In genomic region chr11:120722539-120722938, GRCh38 we compare ENCODE assay signal across 27 cellular contexts.
"Had no signal": no experiment of that assay in that cellular context is flagged by ENCODE, and none has a peak within 500 bp of the region (broad histone marks: within the 10 kb centered on the region; RNA-seq: fewer than 3 reads in every experiment).

No MANE protein-coding gene starts in this region.

- H3K9ac ChIP-seq: KMS-11 had no signal

- ATAC-seq: activated CD8-positive, alpha-beta memory T cell treated with anti-CD3 and anti-CD28 coated beads, Interleukin-2, amount 10 ng/mL, durations not matched to agents 7 days and 5 days; activated naive CD4-positive, alpha-beta T cell treated with anti-CD3 and anti-CD28 coated beads, Interleukin-2, amount 50 U/mL, for 72 hours; activated naive CD8-positive, alpha-beta T cell treated with anti-CD3 and anti-CD28 coated beads, Interleukin-2, amount 50 U/mL, for 24 hours; body of pancreas; PC-3 had no signal

- H3K36me3 ChIP-seq: ascending aorta, SJSA1 had no signal

- FAIRE-seq: bronchial epithelial cell, RCC 7860 had no signal

- H3K27ac ChIP-seq: ascending aorta, body of pancreas, KMS-11, SJSA1 had no signal

- H3K9me3 ChIP-seq: SJSA1 had no signal

- H3K4me2 ChIP-seq: KMS-11 had no signal

- H3K27me3 ChIP-seq: ascending aorta, body of pancreas, SJSA1 had no signal

- H3K4me3 ChIP-seq: ascending aorta, body of pancreas, SJSA1 had no signal

- H3K4me1 ChIP-seq: ascending aorta, body of pancreas, SJSA1 had no signal

- DNase-seq: activated B cell treated with CpG ODN at 0.5 μM for 24 hours; activated CD4-positive, alpha-beta T cell treated with anti-CD3 and anti-CD28 coated beads for 1 hour; activated CD4-positive, alpha-beta T cell treated with anti-CD3 and anti-CD28 coated beads, Interleukin-2, amount 10 ng/mL, durations not matched to agents 24 days and 14 days; activated CD4-positive, alpha-beta T cell treated with anti-CD3 and anti-CD28 coated beads, Interleukin-2, amount 50 U/mL, for 48 hours; activated CD8-positive, alpha-beta memory T cell treated with anti-CD3 and anti-CD28 coated beads, Interleukin-2, amount 10 ng/mL, durations not matched to agents 7 days and 5 days; activated effector memory CD4-positive, alpha-beta T cell treated with Interleukin-2 at 50 U/mL for 16 hours; activated naive CD4-positive, alpha-beta T cell treated with Interleukin-2 at 50 U/mL for 16 hours; activated naive CD8-positive, alpha-beta T cell treated with anti-CD3 and anti-CD28 coated beads, Interleukin-2, amount 50 U/mL, for 24 hours; activated T-cell treated with anti-CD3 and anti-CD28 coated beads, Interleukin-2, amount 50 U/mL, for 24 hours; amniotic stem cell; body of pancreas; central memory CD4-positive, alpha-beta T cell; NCI-H1092 treated with DMSO at 0.1 percent for 48 hours; NCI-H1436; NCI-H1694 treated with DMSO at 0.1 percent for 48 hours; NCI-H2081; NCI-H2171; NCI-H226; NCI-H510A; PC-3; SHP77 had no signal
